Comparison of ENCODE assay signal across 1 cellular context in the genomic region with DNA sequence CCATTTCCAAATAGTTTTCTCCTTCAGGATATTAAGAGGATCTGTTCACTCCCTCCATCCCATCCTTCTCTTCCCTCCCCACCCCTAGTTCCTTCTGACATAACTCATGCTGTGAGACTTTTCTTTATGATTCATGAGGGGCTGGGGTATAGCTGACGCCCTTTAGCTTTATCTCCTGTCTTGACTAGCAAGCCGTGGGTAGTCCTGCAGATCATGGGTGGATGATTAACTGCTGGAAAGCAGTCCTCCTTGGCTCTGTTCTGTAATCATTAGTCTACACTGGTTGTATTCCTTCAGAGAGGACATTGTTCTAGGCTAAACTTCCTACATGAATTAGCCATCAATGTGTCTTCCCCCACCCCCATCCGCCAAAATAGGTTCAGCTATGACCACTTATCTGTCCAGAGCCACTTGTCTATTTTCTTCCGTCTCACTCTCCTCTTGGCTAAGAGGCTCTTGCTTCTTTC.
TF ChIP-seq lines count a peak whose summit lies in the region.

No MANE protein-coding gene starts in this region.

TF ChIP-seq in K562, 482 proteins besides CTCF, POLR2A, EP300 and RAD21 (continued from another document and continues in another):
- TF ChIP-seq, protein P1, sequence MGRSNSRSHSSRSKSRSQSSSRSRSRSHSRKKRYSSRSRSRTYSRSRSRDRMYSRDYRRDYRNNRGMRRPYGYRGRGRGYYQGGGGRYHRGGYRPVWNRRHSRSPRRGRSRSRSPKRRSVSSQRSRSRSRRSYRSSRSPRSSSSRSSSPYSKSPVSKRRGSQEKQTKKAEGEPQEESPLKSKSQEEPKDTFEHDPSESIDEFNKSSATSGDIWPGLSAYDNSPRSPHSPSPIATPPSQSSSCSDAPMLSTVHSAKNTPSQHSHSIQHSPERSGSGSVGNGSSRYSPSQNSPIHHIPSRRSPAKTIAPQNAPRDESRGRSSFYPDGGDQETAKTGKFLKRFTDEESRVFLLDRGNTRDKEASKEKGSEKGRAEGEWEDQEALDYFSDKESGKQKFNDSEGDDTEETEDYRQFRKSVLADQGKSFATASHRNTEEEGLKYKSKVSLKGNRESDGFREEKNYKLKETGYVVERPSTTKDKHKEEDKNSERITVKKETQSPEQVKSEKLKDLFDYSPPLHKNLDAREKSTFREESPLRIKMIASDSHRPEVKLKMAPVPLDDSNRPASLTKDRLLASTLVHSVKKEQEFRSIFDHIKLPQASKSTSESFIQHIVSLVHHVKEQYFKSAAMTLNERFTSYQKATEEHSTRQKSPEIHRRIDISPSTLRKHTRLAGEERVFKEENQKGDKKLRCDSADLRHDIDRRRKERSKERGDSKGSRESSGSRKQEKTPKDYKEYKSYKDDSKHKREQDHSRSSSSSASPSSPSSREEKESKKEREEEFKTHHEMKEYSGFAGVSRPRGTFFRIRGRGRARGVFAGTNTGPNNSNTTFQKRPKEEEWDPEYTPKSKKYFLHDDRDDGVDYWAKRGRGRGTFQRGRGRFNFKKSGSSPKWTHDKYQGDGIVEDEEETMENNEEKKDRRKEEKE (IDR thresholded peaks at IDR 0.05; ENCODE audit: borderline replicate concordance in 1 of 2, control insufficient read depth in 1 of 2, low read depth in 2 of 2, low read length in 1 of 2): no peak
- TF ChIP-seq PURB (CRISPR knock-in tag; IDR thresholded peaks at IDR 0.05; ENCODE audit: low read depth): no peak
- peak; percentile 13; the same call in 1 of the 2 replicates for TF ChIP-seq ZNF24 (IDR thresholded peaks at IDR 0.05)
- TF ChIP-seq, protein P2, sequence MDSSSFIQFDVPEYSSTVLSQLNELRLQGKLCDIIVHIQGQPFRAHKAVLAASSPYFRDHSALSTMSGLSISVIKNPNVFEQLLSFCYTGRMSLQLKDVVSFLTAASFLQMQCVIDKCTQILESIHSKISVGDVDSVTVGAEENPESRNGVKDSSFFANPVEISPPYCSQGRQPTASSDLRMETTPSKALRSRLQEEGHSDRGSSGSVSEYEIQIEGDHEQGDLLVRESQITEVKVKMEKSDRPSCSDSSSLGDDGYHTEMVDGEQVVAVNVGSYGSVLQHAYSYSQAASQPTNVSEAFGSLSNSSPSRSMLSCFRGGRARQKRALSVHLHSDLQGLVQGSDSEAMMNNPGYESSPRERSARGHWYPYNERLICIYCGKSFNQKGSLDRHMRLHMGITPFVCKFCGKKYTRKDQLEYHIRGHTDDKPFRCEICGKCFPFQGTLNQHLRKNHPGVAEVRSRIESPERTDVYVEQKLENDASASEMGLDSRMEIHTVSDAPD (CRISPR knock-in tag; IDR thresholded peaks at IDR 0.05): no peak
- no peak for TF ChIP-seq YBX1 (IDR thresholded peaks at IDR 0.05)
- no peak for TF ChIP-seq ZNF584 (CRISPR knock-in tag; IDR thresholded peaks at IDR 0.05; ENCODE audit: low read depth)
- no peak for TF ChIP-seq ZNF316 (IDR thresholded peaks at IDR 0.05)
- no peak for TF ChIP-seq ZNF436 (CRISPR knock-in tag; IDR thresholded peaks at IDR 0.05)
- no peak for TF ChIP-seq ZNF165 (CRISPR knock-in tag; IDR thresholded peaks at IDR 0.05; ENCODE audit: borderline replicate concordance)
- TF ChIP-seq, protein P3, sequence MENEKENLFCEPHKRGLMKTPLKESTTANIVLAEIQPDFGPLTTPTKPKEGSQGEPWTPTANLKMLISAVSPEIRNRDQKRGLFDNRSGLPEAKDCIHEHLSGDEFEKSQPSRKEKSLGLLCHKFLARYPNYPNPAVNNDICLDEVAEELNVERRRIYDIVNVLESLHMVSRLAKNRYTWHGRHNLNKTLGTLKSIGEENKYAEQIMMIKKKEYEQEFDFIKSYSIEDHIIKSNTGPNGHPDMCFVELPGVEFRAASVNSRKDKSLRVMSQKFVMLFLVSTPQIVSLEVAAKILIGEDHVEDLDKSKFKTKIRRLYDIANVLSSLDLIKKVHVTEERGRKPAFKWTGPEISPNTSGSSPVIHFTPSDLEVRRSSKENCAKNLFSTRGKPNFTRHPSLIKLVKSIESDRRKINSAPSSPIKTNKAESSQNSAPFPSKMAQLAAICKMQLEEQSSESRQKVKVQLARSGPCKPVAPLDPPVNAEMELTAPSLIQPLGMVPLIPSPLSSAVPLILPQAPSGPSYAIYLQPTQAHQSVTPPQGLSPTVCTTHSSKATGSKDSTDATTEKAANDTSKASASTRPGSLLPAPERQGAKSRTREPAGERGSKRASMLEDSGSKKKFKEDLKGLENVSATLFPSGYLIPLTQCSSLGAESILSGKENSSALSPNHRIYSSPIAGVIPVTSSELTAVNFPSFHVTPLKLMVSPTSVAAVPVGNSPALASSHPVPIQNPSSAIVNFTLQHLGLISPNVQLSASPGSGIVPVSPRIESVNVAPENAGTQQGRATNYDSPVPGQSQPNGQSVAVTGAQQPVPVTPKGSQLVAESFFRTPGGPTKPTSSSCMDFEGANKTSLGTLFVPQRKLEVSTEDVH (IDR thresholded peaks at IDR 0.05; ENCODE audit: low read depth, partially characterized antibody): no peak
- TF ChIP-seq, protein P4, sequence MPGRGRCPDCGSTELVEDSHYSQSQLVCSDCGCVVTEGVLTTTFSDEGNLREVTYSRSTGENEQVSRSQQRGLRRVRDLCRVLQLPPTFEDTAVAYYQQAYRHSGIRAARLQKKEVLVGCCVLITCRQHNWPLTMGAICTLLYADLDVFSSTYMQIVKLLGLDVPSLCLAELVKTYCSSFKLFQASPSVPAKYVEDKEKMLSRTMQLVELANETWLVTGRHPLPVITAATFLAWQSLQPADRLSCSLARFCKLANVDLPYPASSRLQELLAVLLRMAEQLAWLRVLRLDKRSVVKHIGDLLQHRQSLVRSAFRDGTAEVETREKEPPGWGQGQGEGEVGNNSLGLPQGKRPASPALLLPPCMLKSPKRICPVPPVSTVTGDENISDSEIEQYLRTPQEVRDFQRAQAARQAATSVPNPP (IDR thresholded peaks at IDR 0.05; ENCODE audit: borderline replicate concordance, insufficient read depth, insufficient read length): no peak
- TF ChIP-seq TRIM28 (IDR thresholded peaks at IDR 0.05): peak; percentile 34; the same call in 1 of the 2 replicates
- TF ChIP-seq CBFA2T3 (IDR thresholded peaks at IDR 0.05): peak; percentile 91
- TF ChIP-seq BRF1 (IDR thresholded peaks at IDR 0.05; ENCODE audit: borderline replicate concordance, extremely low read depth, insufficient read length): no peak
- TF ChIP-seq CREM (IDR thresholded peaks at IDR 0.05; ENCODE audit: low read depth): peak; percentile 74
- peak; percentile 96 for TF ChIP-seq MEIS2 (IDR thresholded peaks at IDR 0.05; ENCODE audit: partially characterized antibody)
- TF ChIP-seq WHSC1 (IDR thresholded peaks at IDR 0.05; ENCODE audit: low read length): no peak
- TF ChIP-seq, protein P5, sequence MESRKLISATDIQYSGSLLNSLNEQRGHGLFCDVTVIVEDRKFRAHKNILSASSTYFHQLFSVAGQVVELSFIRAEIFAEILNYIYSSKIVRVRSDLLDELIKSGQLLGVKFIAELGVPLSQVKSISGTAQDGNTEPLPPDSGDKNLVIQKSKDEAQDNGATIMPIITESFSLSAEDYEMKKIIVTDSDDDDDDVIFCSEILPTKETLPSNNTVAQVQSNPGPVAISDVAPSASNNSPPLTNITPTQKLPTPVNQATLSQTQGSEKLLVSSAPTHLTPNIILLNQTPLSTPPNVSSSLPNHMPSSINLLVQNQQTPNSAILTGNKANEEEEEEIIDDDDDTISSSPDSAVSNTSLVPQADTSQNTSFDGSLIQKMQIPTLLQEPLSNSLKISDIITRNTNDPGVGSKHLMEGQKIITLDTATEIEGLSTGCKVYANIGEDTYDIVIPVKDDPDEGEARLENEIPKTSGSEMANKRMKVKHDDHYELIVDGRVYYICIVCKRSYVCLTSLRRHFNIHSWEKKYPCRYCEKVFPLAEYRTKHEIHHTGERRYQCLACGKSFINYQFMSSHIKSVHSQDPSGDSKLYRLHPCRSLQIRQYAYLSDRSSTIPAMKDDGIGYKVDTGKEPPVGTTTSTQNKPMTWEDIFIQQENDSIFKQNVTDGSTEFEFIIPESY (CRISPR knock-in tag; IDR thresholded peaks at IDR 0.05): no peak
- TF ChIP-seq C11orf30 (IDR thresholded peaks at IDR 0.05; ENCODE audit: low read depth): no peak
- TF ChIP-seq, protein P6, sequence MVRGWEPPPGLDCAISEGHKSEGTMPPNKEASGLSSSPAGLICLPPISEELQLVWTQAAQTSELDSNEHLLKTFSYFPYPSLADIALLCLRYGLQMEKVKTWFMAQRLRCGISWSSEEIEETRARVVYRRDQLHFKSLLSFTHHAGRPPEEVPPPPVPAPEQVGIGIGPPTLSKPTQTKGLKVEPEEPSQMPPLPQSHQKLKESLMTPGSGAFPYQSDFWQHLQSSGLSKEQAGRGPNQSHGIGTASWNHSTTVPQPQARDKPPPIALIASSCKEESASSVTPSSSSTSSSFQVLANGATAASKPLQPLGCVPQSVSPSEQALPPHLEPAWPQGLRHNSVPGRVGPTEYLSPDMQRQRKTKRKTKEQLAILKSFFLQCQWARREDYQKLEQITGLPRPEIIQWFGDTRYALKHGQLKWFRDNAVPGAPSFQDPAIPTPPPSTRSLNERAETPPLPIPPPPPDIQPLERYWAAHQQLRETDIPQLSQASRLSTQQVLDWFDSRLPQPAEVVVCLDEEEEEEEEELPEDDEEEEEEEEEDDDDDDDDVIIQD (CRISPR knock-in tag; IDR thresholded peaks at IDR 0.05): no peak
- TF ChIP-seq, protein P7, sequence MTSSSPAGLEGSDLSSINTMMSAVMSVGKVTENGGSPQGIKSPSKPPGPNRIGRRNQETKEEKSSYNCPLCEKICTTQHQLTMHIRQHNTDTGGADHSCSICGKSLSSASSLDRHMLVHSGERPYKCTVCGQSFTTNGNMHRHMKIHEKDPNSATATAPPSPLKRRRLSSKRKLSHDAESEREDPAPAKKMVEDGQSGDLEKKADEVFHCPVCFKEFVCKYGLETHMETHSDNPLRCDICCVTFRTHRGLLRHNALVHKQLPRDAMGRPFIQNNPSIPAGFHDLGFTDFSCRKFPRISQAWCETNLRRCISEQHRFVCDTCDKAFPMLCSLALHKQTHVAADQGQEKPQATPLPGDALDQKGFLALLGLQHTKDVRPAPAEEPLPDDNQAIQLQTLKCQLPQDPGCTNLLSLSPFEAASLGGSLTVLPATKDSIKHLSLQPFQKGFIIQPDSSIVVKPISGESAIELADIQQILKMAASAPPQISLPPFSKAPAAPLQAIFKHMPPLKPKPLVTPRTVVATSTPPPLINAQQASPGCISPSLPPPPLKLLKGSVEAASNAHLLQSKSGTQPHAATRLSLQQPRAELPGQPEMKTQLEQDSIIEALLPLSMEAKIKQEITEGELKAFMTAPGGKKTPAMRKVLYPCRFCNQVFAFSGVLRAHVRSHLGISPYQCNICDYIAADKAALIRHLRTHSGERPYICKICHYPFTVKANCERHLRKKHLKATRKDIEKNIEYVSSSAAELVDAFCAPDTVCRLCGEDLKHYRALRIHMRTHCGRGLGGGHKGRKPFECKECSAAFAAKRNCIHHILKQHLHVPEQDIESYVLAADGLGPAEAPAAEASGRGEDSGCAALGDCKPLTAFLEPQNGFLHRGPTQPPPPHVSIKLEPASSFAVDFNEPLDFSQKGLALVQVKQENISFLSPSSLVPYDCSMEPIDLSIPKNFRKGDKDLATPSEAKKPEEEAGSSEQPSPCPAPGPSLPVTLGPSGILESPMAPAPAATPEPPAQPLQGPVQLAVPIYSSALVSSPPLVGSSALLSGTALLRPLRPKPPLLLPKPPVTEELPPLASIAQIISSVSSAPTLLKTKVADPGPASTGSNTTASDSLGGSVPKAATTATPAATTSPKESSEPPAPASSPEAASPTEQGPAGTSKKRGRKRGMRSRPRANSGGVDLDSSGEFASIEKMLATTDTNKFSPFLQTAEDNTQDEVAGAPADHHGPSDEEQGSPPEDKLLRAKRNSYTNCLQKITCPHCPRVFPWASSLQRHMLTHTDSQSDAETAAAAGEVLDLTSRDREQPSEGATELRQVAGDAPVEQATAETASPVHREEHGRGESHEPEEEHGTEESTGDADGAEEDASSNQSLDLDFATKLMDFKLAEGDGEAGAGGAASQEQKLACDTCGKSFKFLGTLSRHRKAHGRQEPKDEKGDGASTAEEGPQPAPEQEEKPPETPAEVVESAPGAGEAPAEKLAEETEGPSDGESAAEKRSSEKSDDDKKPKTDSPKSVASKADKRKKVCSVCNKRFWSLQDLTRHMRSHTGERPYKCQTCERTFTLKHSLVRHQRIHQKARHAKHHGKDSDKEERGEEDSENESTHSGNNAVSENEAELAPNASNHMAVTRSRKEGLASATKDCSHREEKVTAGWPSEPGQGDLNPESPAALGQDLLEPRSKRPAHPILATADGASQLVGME (CRISPR knock-in tag; IDR thresholded peaks at IDR 0.05): no peak
- TF ChIP-seq TEAD4 (IDR thresholded peaks at IDR 0.05; ENCODE audit: low read length): peak; percentile 63
- no peak for TF ChIP-seq TEAD4 (CRISPR knock-in tag; IDR thresholded peaks at IDR 0.05; ENCODE audit: borderline replicate concordance)
- no peak for TF ChIP-seq GTF2A2 (tag; IDR thresholded peaks at IDR 0.05)
- TF ChIP-seq, protein P8, sequence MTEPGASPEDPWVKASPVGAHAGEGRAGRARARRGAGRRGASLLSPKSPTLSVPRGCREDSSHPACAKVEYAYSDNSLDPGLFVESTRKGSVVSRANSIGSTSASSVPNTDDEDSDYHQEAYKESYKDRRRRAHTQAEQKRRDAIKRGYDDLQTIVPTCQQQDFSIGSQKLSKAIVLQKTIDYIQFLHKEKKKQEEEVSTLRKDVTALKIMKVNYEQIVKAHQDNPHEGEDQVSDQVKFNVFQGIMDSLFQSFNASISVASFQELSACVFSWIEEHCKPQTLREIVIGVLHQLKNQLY (CRISPR knock-in tag; conservative IDR thresholded peaks at IDR 0.05): no peak
- TF ChIP-seq KHSRP (IDR thresholded peaks at IDR 0.05): no peak
- no peak for TF ChIP-seq HMG20B (CRISPR knock-in tag; IDR thresholded peaks at IDR 0.05)
- TF ChIP-seq, protein P9, sequence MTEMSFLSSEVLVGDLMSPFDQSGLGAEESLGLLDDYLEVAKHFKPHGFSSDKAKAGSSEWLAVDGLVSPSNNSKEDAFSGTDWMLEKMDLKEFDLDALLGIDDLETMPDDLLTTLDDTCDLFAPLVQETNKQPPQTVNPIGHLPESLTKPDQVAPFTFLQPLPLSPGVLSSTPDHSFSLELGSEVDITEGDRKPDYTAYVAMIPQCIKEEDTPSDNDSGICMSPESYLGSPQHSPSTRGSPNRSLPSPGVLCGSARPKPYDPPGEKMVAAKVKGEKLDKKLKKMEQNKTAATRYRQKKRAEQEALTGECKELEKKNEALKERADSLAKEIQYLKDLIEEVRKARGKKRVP (CRISPR knock-in tag; IDR thresholded peaks at IDR 0.05): no peak
- TF ChIP-seq RBM25 (IDR thresholded peaks at IDR 0.05; ENCODE audit: low read depth, low read length, severe bottlenecking): no peak
- TF ChIP-seq CBX1 (IDR thresholded peaks at IDR 0.05; ENCODE audit: low read depth): no peak
- peak in 1 of 2 experiments; percentile 30; a peak in 2 of 4 replicates for TF ChIP-seq KDM1A (IDR thresholded peaks at IDR 0.05)
- no peak for TF ChIP-seq TOE1 (IDR thresholded peaks at IDR 0.05; ENCODE audit: borderline replicate concordance)
- TF ChIP-seq TOE1 (CRISPR knock-in tag; IDR thresholded peaks at IDR 0.05; ENCODE audit: borderline replicate concordance, low read depth): no peak
- TF ChIP-seq ZNF583 (CRISPR knock-in tag; IDR thresholded peaks at IDR 0.05): no peak
- peak; percentile 66; the same call in 1 of the 2 replicates for TF ChIP-seq JUND (IDR thresholded peaks at IDR 0.05; ENCODE audit: borderline replicate concordance, low read depth, low read length)
- TF ChIP-seq JUND (tag; IDR thresholded peaks at IDR 0.05; ENCODE audit: borderline replicate concordance, low read depth, low read length): peak; percentile 70; the same call in 1 of the 3 replicates
- no peak; the same call in 1 of the 2 replicates for TF ChIP-seq BCOR (IDR thresholded peaks at IDR 0.05)
- TF ChIP-seq SRSF3 (IDR thresholded peaks at IDR 0.05; ENCODE audit: insufficient read depth, low read length): no peak
- TF ChIP-seq ARID1B (IDR thresholded peaks at IDR 0.05): peak; percentile 80
- no peak for TF ChIP-seq MED1 (CRISPR knock-in tag; IDR thresholded peaks at IDR 0.05; ENCODE audit: borderline replicate concordance)
- TF ChIP-seq HDAC2 (IDR thresholded peaks at IDR 0.05): peak; percentile 7; the same call in 1 of the 2 replicates
